Comparison of ENCODE assay signal across 22 cellular contexts in the genomic region with DNA sequence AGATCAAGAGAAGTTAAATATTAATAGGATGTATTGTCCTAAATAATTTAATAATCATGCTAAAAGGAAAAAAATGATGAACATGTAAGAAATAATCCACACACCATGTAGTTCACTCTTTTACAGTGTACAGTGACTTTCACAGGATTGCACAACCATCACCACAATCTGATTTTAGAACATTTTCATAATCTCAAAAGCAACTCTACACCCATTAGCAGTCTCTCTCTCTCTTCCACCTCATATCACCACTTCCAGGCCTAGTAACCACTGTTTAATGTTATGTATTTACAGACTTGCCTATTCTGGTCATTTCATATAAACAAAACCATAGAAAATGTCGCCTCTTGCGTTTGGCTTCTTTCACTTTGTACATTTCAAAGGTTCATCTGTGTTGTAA.
DNase-seq lines count a peak whose midpoint lies in the region; ATAC-seq and TF ChIP-seq lines count a peak whose summit lies in the region.
"Had no signal": no experiment of that assay in that cellular context is flagged by ENCODE, and none has a peak within 500 bp of the region (broad histone marks: within the 10 kb centered on the region; RNA-seq: fewer than 3 reads in every experiment).

No MANE protein-coding gene starts in this region.

- H3F3A ChIP-seq in SK-N-SH (replicated peaks; ENCODE audit: insufficient read depth): peaks cover 9% of the 10 kb centered on the region
- peaks cover 2% of the 10 kb centered on the region for H3F3A ChIP-seq in smooth muscle cell (ENCODE audit: low read depth)

- H3K27me3 ChIP-seq in SK-N-SH (ENCODE audit: insufficient read depth) (no peaks in the 10 kb centered on the region), smooth muscle cell (ENCODE audit: low read depth) (no peaks in the 10 kb centered on the region), prostate gland (replicated peaks; ENCODE audit: insufficient read depth) (no peaks in the 10 kb centered on the region)
- H3K27me3 ChIP-seq: dorsolateral prefrontal cortex, SJCRH30 had no signal

- POLR2A ChIA-PET in SK-N-SH (lab: Yijun Ruan, JAX): no interaction called here

- H3K27ac ChIP-seq in SK-N-SH (ENCODE audit: low read depth in 2 of 2, low read length in 1 of 2) (no peak overlapping the region), smooth muscle cell (ENCODE audit: low read depth) (no peak overlapping the region), prostate gland (no peak overlapping the region)
- H3K27ac ChIP-seq: dorsolateral prefrontal cortex, SJCRH30, WERI-Rb-1 had no signal

- no peaks in the 10 kb centered on the region for H3K9me3 ChIP-seq in SK-N-SH
- no peaks in the 10 kb centered on the region for H3K9me3 ChIP-seq in smooth muscle cell (replicated peaks; ENCODE audit: low read depth)
- H3K9me3 ChIP-seq in prostate gland: no peaks in the 10 kb centered on the region
- H3K9me3 ChIP-seq: SJCRH30 had no signal

- no peak for DNase-seq in SK-N-SH
- DNase-seq in NB4 (ENCODE audit: low read depth): peak; percentile 8
- peak; percentile 63 for DNase-seq in choroid plexus epithelial cell (ENCODE audit: low read depth)
- DNase-seq in smooth muscle cell (lab: John Stamatoyannopoulos, UW; ENCODE audit: unreplicated experiment): no peak
- no peak for DNase-seq in ACHN
- no peak for DNase-seq in prostate gland (ENCODE audit: low spot score)
- DNase-seq in left ventricle myocardium superior: no peak
- DNase-seq: activated CD4-positive, alpha-beta T cell treated with anti-CD3 and anti-CD28 coated beads, Interleukin-2, amount 50 U/mL, for 1 hour; activated CD8-positive, alpha-beta memory T cell treated with anti-CD3 and anti-CD28 coated beads, Interleukin-2, amount 50 U/mL, for 4 hours; activated naive CD8-positive, alpha-beta T cell treated with anti-CD3 and anti-CD28 coated beads, Interleukin-2, amount 50 U/mL, for 24 hours; C1 segment of cervical spinal cord; dorsolateral prefrontal cortex; GOT3; NCI-H1436 treated with DMSO at 0.1 percent for 48 hours; NCI-H526; occipital lobe; SJCRH30; stimulated activated CD4-positive, alpha-beta T cell treated with anti-CD3 and anti-CD28 coated beads, Interleukin-15, amount 100 ng/mL, for 24 hours; T-helper 2 cell; WERI-Rb-1 had no signal

- H3K36me3 ChIP-seq in SK-N-SH (replicated peaks in 1 of 2; ENCODE audit: control insufficient read depth in 1 of 2, insufficient read depth in 2 of 2, low read length in 1 of 2) (no peaks in the 10 kb centered on the region), smooth muscle cell (ENCODE audit: low read depth) (no peaks in the 10 kb centered on the region), prostate gland (no peaks in the 10 kb centered on the region)
- H3K36me3 ChIP-seq: SJCRH30, WERI-Rb-1 had no signal

- CTCF ChIA-PET in SK-N-SH (lab: Yijun Ruan, JAX): no interaction called here

- no peak overlapping the region for H3K4me2 ChIP-seq in SK-N-SH
- peak overlapping the region; percentile 10 for H3K4me2 ChIP-seq in smooth muscle cell

- in situ Hi-C loops in ACHN (cut with HindIII; ENCODE audit: low pct_ligation_motif_present, low pct_unique_long_range_greater_than_20kb, low sequenced_read_pairs): no loop called here

- H3K4me3 ChIP-seq in SK-N-SH (ENCODE audit: low read depth in 2 of 2, low read length in 1 of 2): no peak overlapping the region
- H3K4me3 ChIP-seq in NB4 (ENCODE audit: low read depth, low read length): no peak overlapping the region
- H3K4me3 ChIP-seq in choroid plexus epithelial cell (ENCODE audit: low read depth, low read length): no peak overlapping the region
- H3K4me3 ChIP-seq in smooth muscle cell: no peak overlapping the region
- H3K4me3 ChIP-seq in prostate gland: no peak overlapping the region
- H3K4me3 ChIP-seq: dorsolateral prefrontal cortex, lung, SJCRH30 had no signal

- TF ChIP-seq RAD21 in SK-N-SH (IDR thresholded peaks at IDR 0.05; ENCODE audit: low read length): no peak

- H3K9me2 ChIP-seq in SK-N-SH: no peaks in the 10 kb centered on the region

- H3K79me2 ChIP-seq in SK-N-SH (ENCODE audit: insufficient read depth) (no peaks in the 10 kb centered on the region), smooth muscle cell (ENCODE audit: low read depth) (no peaks in the 10 kb centered on the region)

- no peak for TF ChIP-seq CTCF in SK-N-SH (IDR thresholded peaks at IDR 0.05)
- TF ChIP-seq CTCF in NB4 (IDR thresholded peaks at IDR 0.05; ENCODE audit: low read depth, low read length): no peak
- TF ChIP-seq CTCF in choroid plexus epithelial cell (conservative IDR thresholded peaks at IDR 0.05; ENCODE audit: low read depth, low read length): no peak
- no peak for TF ChIP-seq CTCF in smooth muscle cell (IDR thresholded peaks at IDR 0.05; ENCODE audit: borderline replicate concordance, insufficient read depth, poor library complexity, severe bottlenecking)
- TF ChIP-seq CTCF in prostate gland (IDR thresholded peaks at IDR 0.05): no peak

- TF ChIP-seq EP300 in SK-N-SH (IDR thresholded peaks at IDR 0.05; ENCODE audit: borderline replicate concordance in 1 of 2, low read depth in 1 of 2, low read length in 1 of 2): no peak

- WGBS in SK-N-SH (ENCODE audit: low lambda C conversion rate): 98% methylated on average over 2 of the region's 2 CpGs
- WGBS in smooth muscle cell (ENCODE audit: low lambda C conversion rate): 71% methylated on average over 2 of the region's 2 CpGs
- 96% methylated on average over 2 of the region's 2 CpGs for WGBS in prostate gland

- intact Hi-C loops in prostate gland (cut with DNase I): no loop called here
- intact Hi-C loops in left ventricle myocardium superior (cut with micrococcal nuclease): no loop called here

- H4K20me1 ChIP-seq in SK-N-SH (ENCODE audit: insufficient read depth) (no peaks in the 10 kb centered on the region), smooth muscle cell (ENCODE audit: low read depth) (no peaks in the 10 kb centered on the region)

- TF ChIP-seq POLR2A in NB4 (IDR thresholded peaks at IDR 0.05; ENCODE audit: extremely low read depth, insufficient read length) (no peak), prostate gland (IDR thresholded peaks at IDR 0.05) (no peak)

- H3K4me1 ChIP-seq in SK-N-SH (ENCODE audit: control insufficient read depth in 1 of 2, insufficient read depth in 2 of 2, low read depth in 1 of 2, low read length in 1 of 2) (no peaks in the 10 kb centered on the region), smooth muscle cell (ENCODE audit: low read depth) (no peaks in the 10 kb centered on the region), prostate gland (replicated peaks) (no peaks in the 10 kb centered on the region)
- H3K4me1 ChIP-seq: SJCRH30 had no signal

- H3K9ac ChIP-seq in SK-N-SH (no peak overlapping the region), smooth muscle cell (ENCODE audit: low read depth) (no peak overlapping the region)

- ATAC-seq in SK-N-SH treated with all-trans-retinoic acid at 6 μM for 48 hours (no peak), left ventricle myocardium superior (no peak)
- ATAC-seq: activated naive CD8-positive, alpha-beta T cell treated with anti-CD3 and anti-CD28 coated beads, Interleukin-2, amount 50 U/mL, for 24 hours had no signal

- H2AFZ ChIP-seq in SK-N-SH (ENCODE audit: low read depth): no peak overlapping the region
- no peak overlapping the region for H2AFZ ChIP-seq in smooth muscle cell (ENCODE audit: low read depth)

TF ChIP-seq in SK-N-SH treated with all-trans-retinoic acid at 6 μM for 48 hours, 23 proteins besides CTCF, POLR2A, EP300 and RAD21:
- TF ChIP-seq BACH2 (CRISPR knock-in tag; IDR thresholded peaks at IDR 0.05; ENCODE audit: borderline replicate concordance): no peak
- TF ChIP-seq ISL1 (CRISPR knock-in tag; IDR thresholded peaks at IDR 0.05): peak; percentile 21; the same call in 1 of the 2 replicates
- no peak for TF ChIP-seq SNAI2 (CRISPR knock-in tag; IDR thresholded peaks at IDR 0.05)
TF ChIP-seq in SK-N-SH treated with all-trans-retinoic acid at 6 μM for 48 hours: peak in this region for 1.

TF ChIP-seq in SK-N-SH, 30 proteins besides CTCF, POLR2A, EP300 and RAD21 (continues in another document):
- TF ChIP-seq, protein P1, sequence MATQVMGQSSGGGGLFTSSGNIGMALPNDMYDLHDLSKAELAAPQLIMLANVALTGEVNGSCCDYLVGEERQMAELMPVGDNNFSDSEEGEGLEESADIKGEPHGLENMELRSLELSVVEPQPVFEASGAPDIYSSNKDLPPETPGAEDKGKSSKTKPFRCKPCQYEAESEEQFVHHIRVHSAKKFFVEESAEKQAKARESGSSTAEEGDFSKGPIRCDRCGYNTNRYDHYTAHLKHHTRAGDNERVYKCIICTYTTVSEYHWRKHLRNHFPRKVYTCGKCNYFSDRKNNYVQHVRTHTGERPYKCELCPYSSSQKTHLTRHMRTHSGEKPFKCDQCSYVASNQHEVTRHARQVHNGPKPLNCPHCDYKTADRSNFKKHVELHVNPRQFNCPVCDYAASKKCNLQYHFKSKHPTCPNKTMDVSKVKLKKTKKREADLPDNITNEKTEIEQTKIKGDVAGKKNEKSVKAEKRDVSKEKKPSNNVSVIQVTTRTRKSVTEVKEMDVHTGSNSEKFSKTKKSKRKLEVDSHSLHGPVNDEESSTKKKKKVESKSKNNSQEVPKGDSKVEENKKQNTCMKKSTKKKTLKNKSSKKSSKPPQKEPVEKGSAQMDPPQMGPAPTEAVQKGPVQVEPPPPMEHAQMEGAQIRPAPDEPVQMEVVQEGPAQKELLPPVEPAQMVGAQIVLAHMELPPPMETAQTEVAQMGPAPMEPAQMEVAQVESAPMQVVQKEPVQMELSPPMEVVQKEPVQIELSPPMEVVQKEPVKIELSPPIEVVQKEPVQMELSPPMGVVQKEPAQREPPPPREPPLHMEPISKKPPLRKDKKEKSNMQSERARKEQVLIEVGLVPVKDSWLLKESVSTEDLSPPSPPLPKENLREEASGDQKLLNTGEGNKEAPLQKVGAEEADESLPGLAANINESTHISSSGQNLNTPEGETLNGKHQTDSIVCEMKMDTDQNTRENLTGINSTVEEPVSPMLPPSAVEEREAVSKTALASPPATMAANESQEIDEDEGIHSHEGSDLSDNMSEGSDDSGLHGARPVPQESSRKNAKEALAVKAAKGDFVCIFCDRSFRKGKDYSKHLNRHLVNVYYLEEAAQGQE (IDR thresholded peaks at IDR 0.05; ENCODE audit: low read depth, low read length): no peak
- no peak for TF ChIP-seq CHD2 (IDR thresholded peaks at IDR 0.05; ENCODE audit: low read length, partially characterized antibody)
- no peak for TF ChIP-seq YY1 (IDR thresholded peaks at IDR 0.05; ENCODE audit: low read depth)
- TF ChIP-seq TEAD4 (IDR thresholded peaks at IDR 0.05; ENCODE audit: borderline replicate concordance, insufficient read depth): no peak
- no peak for TF ChIP-seq ELF1 (IDR thresholded peaks at IDR 0.05)
- TF ChIP-seq, protein P2, sequence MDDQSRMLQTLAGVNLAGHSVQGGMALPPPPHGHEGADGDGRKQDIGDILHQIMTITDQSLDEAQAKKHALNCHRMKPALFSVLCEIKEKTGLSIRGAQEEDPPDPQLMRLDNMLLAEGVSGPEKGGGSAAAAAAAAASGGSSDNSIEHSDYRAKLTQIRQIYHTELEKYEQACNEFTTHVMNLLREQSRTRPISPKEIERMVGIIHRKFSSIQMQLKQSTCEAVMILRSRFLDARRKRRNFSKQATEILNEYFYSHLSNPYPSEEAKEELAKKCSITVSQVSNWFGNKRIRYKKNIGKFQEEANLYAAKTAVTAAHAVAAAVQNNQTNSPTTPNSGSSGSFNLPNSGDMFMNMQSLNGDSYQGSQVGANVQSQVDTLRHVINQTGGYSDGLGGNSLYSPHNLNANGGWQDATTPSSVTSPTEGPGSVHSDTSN (IDR thresholded peaks at IDR 0.05): no peak
- no peak for TF ChIP-seq FOXM1 (IDR thresholded peaks at IDR 0.05; ENCODE audit: low read depth)

Comparison
In these comparisons a context has a peak if more than half of its experiments do, and no peak if none do; other contexts are left out.
1. DNase-seq: peak in NB4 (single experiment) and choroid plexus epithelial cell (single experiment); none in SK-N-SH (single experiment), smooth muscle cell (single experiment), ACHN (single experiment), prostate gland (single experiment) and left ventricle myocardium superior (single experiment).